Comparison of ENCODE assay signal across 8 cellular contexts in the genomic region with DNA sequence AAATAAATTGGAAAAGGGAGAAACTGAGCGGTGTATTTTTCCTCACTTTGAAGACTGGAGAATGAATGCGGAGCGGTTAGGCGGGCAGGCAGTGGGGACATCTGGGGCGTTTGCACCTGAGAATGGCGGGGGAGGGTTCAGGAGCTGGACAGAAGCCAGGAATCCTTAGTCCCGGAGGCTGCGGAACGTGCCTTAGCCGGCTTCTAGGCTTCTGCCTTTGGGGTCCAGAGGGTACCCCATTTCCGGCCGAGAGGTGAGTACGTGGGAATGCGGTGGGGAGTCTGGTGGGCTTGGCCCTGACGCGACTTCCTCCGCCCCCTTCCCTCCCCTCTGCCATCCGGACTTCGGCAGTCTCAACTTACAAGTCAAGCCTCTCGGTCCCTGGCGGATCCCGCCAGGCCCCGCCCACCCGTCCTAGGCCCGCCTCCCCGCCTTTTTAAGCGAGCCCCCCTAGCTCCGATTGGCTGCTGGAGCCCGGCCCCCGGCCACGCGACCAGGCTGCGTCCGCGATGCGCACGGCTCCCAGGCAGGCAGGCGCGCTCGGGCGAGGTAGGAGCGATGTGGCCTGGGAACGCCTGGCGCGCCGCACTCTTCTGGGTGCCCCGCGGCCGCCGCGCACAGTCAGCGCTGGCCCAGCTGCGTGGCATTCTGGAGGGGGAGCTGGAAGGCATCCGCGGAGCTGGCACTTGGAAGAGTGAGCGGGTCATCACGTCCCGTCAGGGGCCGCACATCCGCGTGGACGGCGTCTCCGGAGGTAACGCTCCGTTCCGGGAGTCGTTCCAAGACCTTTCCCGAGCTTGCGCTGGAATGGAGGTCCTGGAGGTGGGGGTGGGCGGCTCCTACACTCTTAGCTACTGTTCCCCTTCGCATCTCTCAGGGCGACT. TPM values are rescaled to one million over a fixed set of nuclear protein-coding genes. Genes with fewer than 3 reads are reported as not detected.
A peak's percentile ranks its signal among the peaks of the same experiment; 100 is the strongest.
DNase-seq lines count a peak whose midpoint lies in the region; ATAC-seq and TF ChIP-seq lines count a peak whose summit lies in the region.

A gene (plus strand): TSS at position 525 of the 884 bp plus-strand sequence. CDS start 34 bp downstream, at position 559.

- no peak for TF ChIP-seq CTCF in GM12864 (IDR thresholded peaks at IDR 0.05; ENCODE audit: low read depth, low read length, missing control alignments)
- TF ChIP-seq CTCF in progenitor cell of endocrine pancreas (IDR thresholded peaks at IDR 0.05; ENCODE audit: unreplicated experiment) = no peak

- peak within 1 kb of the TSS; percentile 80 for H3K4me3 ChIP-seq in GM12864 (ENCODE audit: low read depth, low read length)

- DNase-seq in GM12864 (ENCODE audit: low read depth) (peak; percentile 75), NCI-H1694 (lab: John Stamatoyannopoulos, UW) (peak; percentile 78), T-helper 2 cell (peak; percentile 66 to 95 (median 75)), amniotic stem cell (lab: John Stamatoyannopoulos, UW) (peak; percentile 91), left cardiac atrium (peak; percentile 96), progenitor cell of endocrine pancreas (ENCODE audit: low spot score, unreplicated experiment) (peak; percentile 91), ureter (ENCODE audit: low spot score) (peak; percentile 97)

- H3K4me1 Mint-ChIP-seq in progenitor cell of endocrine pancreas (ENCODE audit: low read depth) = peaks cover 34% of the 10 kb centered on the region

- H3K27ac Mint-ChIP-seq in progenitor cell of endocrine pancreas = peak within 1 kb of the TSS; percentile 95

- H3K36me3 Mint-ChIP-seq in progenitor cell of endocrine pancreas (ENCODE audit: insufficient read depth) = no peaks in the 10 kb centered on the region

- H3K4me3 Mint-ChIP-seq in progenitor cell of endocrine pancreas (ENCODE audit: low read depth) = peak within 1 kb of the TSS; percentile 84

- intact Hi-C loops in left cardiac atrium (cut with DNase I) = no loop called here

- no peaks in the 10 kb centered on the region for H3K27me3 Mint-ChIP-seq in progenitor cell of endocrine pancreas

- ATAC-seq in HG02763 (IDR thresholded peaks at IDR 0.05; ENCODE audit: unreplicated experiment) = peak; percentile 85
- peak; percentile 91 for ATAC-seq in left cardiac atrium

- H3K9me3 Mint-ChIP-seq in progenitor cell of endocrine pancreas (ENCODE audit: low read depth) = no peaks in the 10 kb centered on the region

RNA-seq across cellular contexts. Expression of the gene that starts here (rescaled TPM):
- 10 to 100 TPM; 16.7 to 19.0 TPM for total RNA-seq in left cardiac atrium
- 20.2 and 28.1 TPM in 2 replicates for total RNA-seq in progenitor cell of endocrine pancreas
- total RNA-seq in ureter = 13.4 TPM

Comparison
In these comparisons a context has a peak if more than half of its experiments do, and no peak if none do; other contexts are left out.
1. Peak in every context shown above with its lines: DNase-seq, ATAC-seq and H3K4me3 ChIP-seq.